ENCODE assay signal across 8 cellular contexts in genomic region chr17:45248132-45248936, GRCh38. TPM values are rescaled to one million over a fixed set of nuclear protein-coding genes. Genes with fewer than 3 reads are reported as not detected.
DNase-seq lines count a peak whose midpoint lies in the region; ATAC-seq and TF ChIP-seq lines count a peak whose summit lies in the region.

No MANE protein-coding gene starts in this region.

- peaks cover 63% of the 10 kb centered on the region for H3K4me1 Mint-ChIP-seq in activated T-cell treated with anti-CD3 and anti-CD28 coated beads, Interleukin-2, amount 50 U/mL, for 4 hours (ENCODE audit: low read depth)
- peaks cover 9% of the 10 kb centered on the region for H3K4me1 Mint-ChIP-seq in progenitor cell of endocrine pancreas (ENCODE audit: low read depth)

- peak; percentile 59 for DNase-seq in NCI-H345 (lab: John Stamatoyannopoulos, UW)
- peak; percentile 78 for DNase-seq in activated T-cell treated with anti-CD3 and anti-CD28 coated beads, Interleukin-2, amount 50 U/mL, for 4 hours
- DNase-seq in fibroblast of villous mesenchyme (ENCODE audit: low read depth): no peak
- DNase-seq in progenitor cell of endocrine pancreas (ENCODE audit: low spot score, unreplicated experiment): no peak
- no peak for DNase-seq in OCI-M2 (lab: John Stamatoyannopoulos, UW; ENCODE audit: unreplicated experiment)
- DNase-seq in C1 segment of cervical spinal cord (lab: John Stamatoyannopoulos, UW): no peak

- H3K4me3 ChIP-seq in fibroblast of villous mesenchyme (ENCODE audit: low read depth, low read length): peak overlapping the region; percentile 70

- H3K27me3 Mint-ChIP-seq in activated T-cell treated with anti-CD3 and anti-CD28 coated beads, Interleukin-2, amount 50 U/mL, for 4 hours (ENCODE audit: low read depth): no peaks in the 10 kb centered on the region
- no peaks in the 10 kb centered on the region for H3K27me3 Mint-ChIP-seq in progenitor cell of endocrine pancreas

- H3K9me3 Mint-ChIP-seq in activated T-cell treated with anti-CD3 and anti-CD28 coated beads, Interleukin-2, amount 50 U/mL, for 4 hours: no peaks in the 10 kb centered on the region
- H3K9me3 Mint-ChIP-seq in progenitor cell of endocrine pancreas (ENCODE audit: low read depth): no peaks in the 10 kb centered on the region

- no peak for TF ChIP-seq CTCF in fibroblast of villous mesenchyme (IDR thresholded peaks at IDR 0.05; ENCODE audit: insufficient read depth, low read depth, low read length)
- no peak for TF ChIP-seq CTCF in progenitor cell of endocrine pancreas (IDR thresholded peaks at IDR 0.05; ENCODE audit: unreplicated experiment)

- peak overlapping the region; percentile 99 for H3K27ac Mint-ChIP-seq in progenitor cell of endocrine pancreas

- peaks cover 17% of the 10 kb centered on the region for H3K36me3 Mint-ChIP-seq in activated T-cell treated with anti-CD3 and anti-CD28 coated beads, Interleukin-2, amount 50 U/mL, for 4 hours (ENCODE audit: insufficient read depth)
- H3K36me3 Mint-ChIP-seq in progenitor cell of endocrine pancreas (ENCODE audit: insufficient read depth): peaks cover 2% of the 10 kb centered on the region

- H3K4me3 Mint-ChIP-seq in activated T-cell treated with anti-CD3 and anti-CD28 coated beads, Interleukin-2, amount 50 U/mL, for 4 hours: peak overlapping the region; percentile 86
- peak overlapping the region; percentile 89 for H3K4me3 Mint-ChIP-seq in progenitor cell of endocrine pancreas (ENCODE audit: low read depth)

- ATAC-seq in GM18520 (IDR thresholded peaks at IDR 0.05; ENCODE audit: unreplicated experiment) (peak; percentile 20), HG02852 (IDR thresholded peaks at IDR 0.05; ENCODE audit: unreplicated experiment) (peak; percentile 57)
- ATAC-seq in activated T-cell treated with anti-CD3 and anti-CD28 coated beads, Interleukin-2, amount 50 U/mL, for 4 hours: peak; percentile 81

RNA-seq across cellular contexts. Expression of gene SPATA32, which starts 13.6 kb away (rescaled TPM):
- under 1 TPM; 0.25 to 0.63 (median 0.27) TPM for total RNA-seq in activated T-cell treated with anti-CD3 and anti-CD28 coated beads, Interleukin-2, amount 50 U/mL, for 4 hours
- under 0.01 TPM in 1 of 2 replicates, not detected in the other for total RNA-seq in fibroblast of villous mesenchyme
- 0.24 TPM in 1 of 2 replicates, not detected in the other for total RNA-seq in progenitor cell of endocrine pancreas

RNA-seq across cellular contexts. Expression of gene FMNL1, which starts 26.6 kb away (rescaled TPM):
- 100 to 1,000 TPM; 141 to 190 (median 158) TPM for total RNA-seq in activated T-cell treated with anti-CD3 and anti-CD28 coated beads, Interleukin-2, amount 50 U/mL, for 4 hours
- total RNA-seq in fibroblast of villous mesenchyme (3.5 and 5.2 TPM in 2 replicates), progenitor cell of endocrine pancreas (3.2 and 3.3 TPM in 2 replicates)

Comparison
In these comparisons a context has a peak if more than half of its experiments do, and no peak if none do; other contexts are left out.
1. ATAC-seq: peak in every context shown above with its lines; median percentile 81 in activated T-cell treated with anti-CD3 and anti-CD28 coated beads, Interleukin-2, amount 50 U/mL, for 4 hours; 57 in HG02852; 20 in GM18520.
2. DNase-seq: peak in NCI-H345 (single experiment) and activated T-cell treated with anti-CD3 and anti-CD28 coated beads, Interleukin-2, amount 50 U/mL, for 4 hours (single experiment); none in fibroblast of villous mesenchyme (single experiment), progenitor cell of endocrine pancreas (single experiment), OCI-M2 (single experiment) and C1 segment of cervical spinal cord (0 of 14).
3. RNA of gene FMNL1, which starts 26.6 kb away (total RNA-seq): 141 to 190 TPM in activated T-cell treated with anti-CD3 and anti-CD28 coated beads, Interleukin-2, amount 50 U/mL, for 4 hours; 3.5 to 5.2 TPM in fibroblast of villous mesenchyme and 3.2 to 3.3 TPM in progenitor cell of endocrine pancreas; every median in the first group is over 10 times any median in the second.